Comparison of ENCODE assay signal across 9 cellular contexts in the genomic region with DNA sequence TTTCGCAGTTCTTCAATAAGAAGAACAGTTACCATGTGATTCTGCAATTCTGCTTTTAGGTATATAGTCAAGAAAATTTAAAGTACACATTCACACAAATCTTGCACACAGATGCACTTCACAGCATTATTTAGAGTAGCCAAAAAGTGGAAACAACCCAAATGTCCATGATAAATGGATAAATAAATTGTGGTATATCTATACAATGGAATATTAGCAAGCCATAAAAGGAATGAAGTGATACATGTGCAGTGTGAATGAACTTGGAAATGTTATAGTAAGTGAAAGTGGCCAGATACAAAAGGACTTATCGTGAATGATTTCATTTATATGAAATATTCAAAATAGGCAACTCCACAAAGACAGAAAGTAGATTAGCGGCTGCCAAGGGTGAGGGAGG.
"Had no signal": no experiment of that assay in that cellular context is flagged by ENCODE, and none has a peak within 500 bp of the region (broad histone marks: within the 10 kb centered on the region; RNA-seq: fewer than 3 reads in every experiment).

No MANE protein-coding gene starts in this region.

- H3K36me3 ChIP-seq: HAP-1 had no signal

- H3K27ac ChIP-seq: GM23248 had no signal

- ATAC-seq: GM23338, HCT116 had no signal

- H3K4me2 ChIP-seq: GM23338 had no signal

- H3K9ac ChIP-seq: GM23248 had no signal

- H3K4me3 ChIP-seq: GM23248, GM23338, HAP-1 had no signal

- H2AFZ ChIP-seq: GM23248, GM23338 had no signal

- DNase-seq: GM23248, GOT3, H7, H9, HCEC 1CT, HFFc6 had no signal

- H3K9me3 ChIP-seq: HAP-1 had no signal

- H3K4me1 ChIP-seq: HAP-1 had no signal
